In genomic region chr12:118397693-118398440, GRCh38 we compare ENCODE assay signal across 23 cellular contexts.
"Had no signal": no experiment of that assay in that cellular context is flagged by ENCODE, and none has a peak within 500 bp of the region (broad histone marks: within the 10 kb centered on the region; RNA-seq: fewer than 3 reads in every experiment).

No MANE protein-coding gene starts in this region.

- H3K36me3 Mint-ChIP-seq: activated naive CD4-positive, alpha-beta T cell treated with anti-CD3 and anti-CD28 coated beads, Interleukin-2, amount 50 U/mL, for 72 hours had no signal

- DNase-seq: activated CD4-positive, alpha-beta memory T cell treated with anti-CD3 and anti-CD28 coated beads for 36 hours; activated CD4-positive, alpha-beta T cell treated with anti-CD3 and anti-CD28 coated beads for 36 hours; activated effector memory CD4-positive, alpha-beta T cell treated with anti-CD3 and anti-CD28 coated beads, Interleukin-2, amount 50 U/mL, for 16 hours; activated T-cell treated with anti-CD3 and anti-CD28 coated beads, Interleukin-2, amount 50 U/mL, for 48 hours; amniotic stem cell; body of pancreas; central memory CD4-positive, alpha-beta T cell; effector memory CD4-positive, alpha-beta T cell; gastrocnemius medialis; kidney; mesendoderm; nephron progenitor cell; occipital lobe; spleen; T-helper 2 cell; upper lobe of right lung had no signal

- ATAC-seq: activated CD4-positive, alpha-beta T cell treated with anti-CD3 and anti-CD28 coated beads for 36 hours; activated naive CD4-positive, alpha-beta T cell treated with anti-CD3 and anti-CD28 coated beads, Interleukin-2, amount 50 U/mL, for 72 hours; body of pancreas; gastrocnemius medialis; sciatic nerve had no signal

- H3K9me3 ChIP-seq: body of pancreas, gastrocnemius medialis, prostate gland, spleen, thoracic aorta, upper lobe of right lung had no signal

- H3K27ac Mint-ChIP-seq: activated CD4-positive, alpha-beta memory T cell treated with anti-CD3 and anti-CD28 coated beads for 36 hours; activated CD4-positive, alpha-beta T cell treated with anti-CD3 and anti-CD28 coated beads for 36 hours; nephron progenitor cell; stimulated activated naive CD8-positive, alpha-beta T cell treated with anti-CD3 and anti-CD28 coated beads, Interleukin-15, Interleukin-2, amounts not matched to agents 100 ng/mL and 50 ng/mL, for 24 hours had no signal

- H3K4me1 Mint-ChIP-seq: activated CD4-positive, alpha-beta T cell treated with anti-CD3 and anti-CD28 coated beads for 36 hours; nephron progenitor cell had no signal

- H3K4me2 ChIP-seq: hepatocyte had no signal

- H3K79me2 ChIP-seq: hepatocyte had no signal

- H3K27me3 ChIP-seq: body of pancreas, gastrocnemius medialis, hepatocyte, spleen, upper lobe of right lung had no signal

- H3K9me3 Mint-ChIP-seq: activated CD4-positive, alpha-beta memory T cell treated with anti-CD3 and anti-CD28 coated beads for 36 hours; activated naive CD4-positive, alpha-beta T cell treated with anti-CD3 and anti-CD28 coated beads, Interleukin-2, amount 50 U/mL, for 72 hours; nephron progenitor cell; stimulated activated naive CD8-positive, alpha-beta T cell treated with anti-CD3 and anti-CD28 coated beads, Interleukin-15, Interleukin-2, amounts not matched to agents 100 ng/mL and 50 ng/mL, for 24 hours had no signal

- H3K27me3 Mint-ChIP-seq: activated CD4-positive, alpha-beta memory T cell treated with anti-CD3 and anti-CD28 coated beads for 36 hours; activated CD4-positive, alpha-beta T cell treated with anti-CD3 and anti-CD28 coated beads for 36 hours; stimulated activated naive CD8-positive, alpha-beta T cell treated with anti-CD3 and anti-CD28 coated beads, Interleukin-15, Interleukin-2, amounts not matched to agents 100 ng/mL and 50 ng/mL, for 24 hours had no signal

- H3K27ac ChIP-seq: body of pancreas, coronary artery, gastrocnemius medialis, hepatocyte, prostate gland, spleen, thoracic aorta, upper lobe of right lung had no signal

- H3K4me3 Mint-ChIP-seq: activated CD4-positive, alpha-beta memory T cell treated with anti-CD3 and anti-CD28 coated beads for 36 hours; activated CD4-positive, alpha-beta T cell treated with anti-CD3 and anti-CD28 coated beads for 36 hours; nephron progenitor cell; stimulated activated naive CD8-positive, alpha-beta T cell treated with anti-CD3 and anti-CD28 coated beads, Interleukin-15, Interleukin-2, amounts not matched to agents 100 ng/mL and 50 ng/mL, for 24 hours had no signal

- H3K4me1 ChIP-seq: body of pancreas, prostate gland, spleen, upper lobe of right lung had no signal

- H3K4me3 ChIP-seq: body of pancreas, coronary artery, gastrocnemius medialis, hepatocyte, prostate gland, spleen, thoracic aorta, upper lobe of right lung had no signal

- H2AFZ ChIP-seq: hepatocyte had no signal
